In genomic region chr14:61296707-61297502, GRCh38 we compare ENCODE assay signal across 8 cellular contexts. TPM values are rescaled to one million over a fixed set of nuclear protein-coding genes. Genes with fewer than 3 reads are reported as not detected.
A peak's percentile ranks its signal among the peaks of the same experiment; 100 is the strongest.
DNase-seq lines count a peak whose midpoint lies in the region; ATAC-seq and TF ChIP-seq lines count a peak whose summit lies in the region.

No MANE protein-coding gene starts in this region.

- TF ChIP-seq CTCF in Calu3 (IDR thresholded peaks at IDR 0.05; ENCODE audit: unreplicated experiment) (peak; percentile 29), choroid plexus epithelial cell (conservative IDR thresholded peaks at IDR 0.05; ENCODE audit: low read depth, low read length) (peak; percentile 75)

- H3K4me3 ChIP-seq in choroid plexus epithelial cell (ENCODE audit: low read depth, low read length) = no peak overlapping the region

- H3K27me3 Mint-ChIP-seq in Calu3 (ENCODE audit: unreplicated experiment) = no peaks in the 10 kb centered on the region

- intact Hi-C loops in Calu3 (cut with micrococcal nuclease; ENCODE audit: unreplicated experiment) = loop anchor here (2.0 to 10.0 kb wide), 4 partner anchors 142 to 828 kb away; no protein-coding TSS in a partner anchor

- CTCF ChIA-PET in Calu3 (lab: Charles Lee) = interaction anchor here (0.9 kb wide), 1 partner anchor 9 kb away, joined by 4 read pairs; no protein-coding TSS in a partner anchor

- no peaks in the 10 kb centered on the region for H3K9me3 Mint-ChIP-seq in Calu3 (ENCODE audit: low read depth, unreplicated experiment)

- no peaks in the 10 kb centered on the region for H3K36me3 Mint-ChIP-seq in Calu3 (ENCODE audit: insufficient read depth, unreplicated experiment)

- peaks cover 9% of the 10 kb centered on the region for H3K4me1 Mint-ChIP-seq in Calu3 (ENCODE audit: low read depth, unreplicated experiment)

- no peak overlapping the region for H3K4me3 Mint-ChIP-seq in Calu3 (ENCODE audit: low read depth, unreplicated experiment)

- ATAC-seq in GM18870 (IDR thresholded peaks at IDR 0.05; ENCODE audit: unreplicated experiment) = peak; percentile 46

- DNase-seq in Calu3 = peak; percentile 25
- DNase-seq in NCI-H526 treated with DMSO at 0.1 percent for 48 hours (lab: John Stamatoyannopoulos, UW) = peak; percentile 12
- DNase-seq in choroid plexus epithelial cell (ENCODE audit: low read depth) = peak; percentile 79
- DNase-seq in myocyte (ENCODE audit: low read depth) = peak; percentile 57
- DNase-seq in NCI-H1930 (lab: John Stamatoyannopoulos, UW) = no peak
- no peak for DNase-seq in hepatic stellate cell (ENCODE audit: low spot score)
- no peak for DNase-seq in COLO668 (lab: John Stamatoyannopoulos, UW; ENCODE audit: unreplicated experiment)

- H3K27ac Mint-ChIP-seq in Calu3 (ENCODE audit: unreplicated experiment) = no peak overlapping the region

- no TSS peak for BruUV-seq in Calu3 (replicated peaks; lab: Mats Ljungman, UMichigan)

RNA-seq across cellular contexts. Expression of gene TMEM30B, which starts 15.8 kb away (rescaled TPM):
- total RNA-seq in Calu3 (2022) = 55.5 and 79.2 TPM in 2 replicates
- total RNA-seq in myocyte = 0.16 and 0.62 TPM in 2 replicates
- 0.05 TPM for polyA plus RNA-seq in myocyte (2012)

RNA-seq across cellular contexts. Expression of gene PRKCH, which starts 24.5 kb away (rescaled TPM):
- 18.5 and 22.3 TPM in 2 replicates for total RNA-seq in Calu3 (2022)
- 8.1 and 17.2 TPM in 2 replicates for total RNA-seq in myocyte
- 2.1 TPM for polyA plus RNA-seq in myocyte (2012)

Comparison
In these comparisons a context has a peak if more than half of its experiments do, and no peak if none do; other contexts are left out.
1. DNase-seq: peak in Calu3 (single experiment), NCI-H526 treated with DMSO at 0.1 percent for 48 hours (single experiment), choroid plexus epithelial cell (single experiment) and myocyte (single experiment); none in NCI-H1930 (0 of 2), hepatic stellate cell (single experiment) and COLO668 (single experiment).
2. RNA of gene TMEM30B, which starts 15.8 kb away (total RNA-seq): 55.5 to 79.2 TPM in Calu3; 0.16 to 0.62 TPM in myocyte; every median in the first group is over 10 times any median in the second.